13 cellular contexts compared by ENCODE assay signal in the genomic region with DNA sequence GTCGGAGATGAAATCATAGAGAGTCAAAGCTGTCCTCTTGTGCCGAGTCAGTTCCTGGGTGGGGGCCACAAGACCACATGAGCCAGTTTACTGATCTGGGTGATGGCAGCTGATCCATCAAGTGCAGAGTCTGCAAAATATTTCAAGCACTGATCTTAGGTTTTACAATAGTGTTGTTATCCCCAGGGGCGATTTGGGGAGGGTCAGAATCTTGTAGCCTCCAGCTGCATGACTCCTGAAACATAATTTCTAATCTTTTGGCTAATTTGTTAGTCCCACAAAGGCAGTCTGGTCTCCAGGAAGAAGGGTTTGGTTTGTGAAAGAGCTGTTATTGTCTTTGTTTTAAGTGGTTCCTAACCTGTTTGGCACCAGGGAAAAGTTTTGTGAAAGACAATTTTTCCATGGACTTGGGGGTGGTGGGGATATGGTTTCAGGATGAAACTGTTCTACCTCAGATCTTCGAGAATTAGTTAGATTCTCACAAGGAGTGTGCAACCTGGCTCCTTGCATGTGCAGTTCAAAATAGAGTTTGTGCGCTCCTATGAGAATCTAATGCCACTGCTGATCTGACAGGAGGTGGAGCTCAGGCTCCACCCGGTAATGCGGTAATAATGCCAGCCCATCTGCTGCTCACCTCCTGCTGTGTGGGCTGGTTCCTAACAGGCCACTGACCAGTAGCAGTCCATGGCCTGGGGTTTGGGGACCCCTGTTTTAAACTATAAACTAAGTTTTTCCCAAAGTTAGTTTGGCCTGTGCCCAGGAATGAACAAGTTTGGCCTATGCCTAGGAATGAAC. TPM values are rescaled to one million over a fixed set of nuclear protein-coding genes. Genes with fewer than 3 reads are reported as not detected.
A peak's percentile ranks its signal among the peaks of the same experiment; 100 is the strongest.
DNase-seq lines count a peak whose midpoint lies in the region; ATAC-seq and TF ChIP-seq lines count a peak whose summit lies in the region.
"Had no signal": no experiment of that assay in that cellular context is flagged by ENCODE, and none has a peak within 500 bp of the region (broad histone marks: within the 10 kb centered on the region; RNA-seq: fewer than 3 reads in every experiment).

No MANE protein-coding gene starts in this region.

- H3K79me2 ChIP-seq in MM.1S (ENCODE audit: low read length) = peaks cover 95% of the 10 kb centered on the region

- peaks cover 30% of the 10 kb centered on the region for H3K36me3 Mint-ChIP-seq in endothelial cell (ENCODE audit: low read depth, unreplicated experiment)

- no peak overlapping the region for H2AFZ ChIP-seq in MM.1S (ENCODE audit: low read length)

- H3K36me3 ChIP-seq in HEK293 (ENCODE audit: control insufficient read depth in 2 of 2, insufficient read depth in 1 of 2, low read length in 2 of 2) = peaks cover 0 to 4% of the 10 kb centered on the region in 2 experiments; a peak in 1 of 3 replicates
- H3K36me3 ChIP-seq in mucosa of descending colon (ENCODE audit: low read depth) = no peaks in the 10 kb centered on the region
- peaks cover under 1% of the 10 kb centered on the region; the same call in 1 of the 2 replicates for H3K36me3 ChIP-seq in SJCRH30
- no peaks in the 10 kb centered on the region for H3K36me3 ChIP-seq in MM.1S (replicated peaks; ENCODE audit: insufficient read depth, low read length)

- CTCF ChIA-PET in HEK293 (lab: Yijun Ruan, JAX) = no interaction called here

- POLR2A ChIA-PET in HEK293 (lab: Yijun Ruan, JAX) = no interaction called here

- no peaks in the 10 kb centered on the region for H3F3A ChIP-seq in MM.1S (ENCODE audit: insufficient read depth, low read length)

- H3K9me3 ChIP-seq in HEK293 (ENCODE audit: control insufficient read depth, insufficient read depth, low read depth, low read length) (no peaks in the 10 kb centered on the region), mucosa of descending colon (peaks cover 14% of the 10 kb centered on the region), SJCRH30 (replicated peaks) (peaks cover 3% of the 10 kb centered on the region; the same call in 1 of the 2 replicates), MM.1S (replicated peaks; ENCODE audit: insufficient read depth, low read length) (no peaks in the 10 kb centered on the region)

- peak; percentile 91 for ATAC-seq in mucosa of descending colon

- H3K27me3 Mint-ChIP-seq in endothelial cell (ENCODE audit: unreplicated experiment) = peaks cover 2% of the 10 kb centered on the region
- H3K27me3 Mint-ChIP-seq: activated naive CD8-positive, alpha-beta T cell treated with anti-CD3 and anti-CD28 coated beads for 36 hours had no signal

- peaks cover 12% of the 10 kb centered on the region for H3K9me3 Mint-ChIP-seq in endothelial cell (ENCODE audit: unreplicated experiment)

- H3K27ac ChIP-seq in 22Rv1 (0 out of 2 replicates have a peak overlapping the region, but pooled peaks have one; percentile 8), HEK293 (ENCODE audit: extremely low read depth, low read depth, low read length) (no peak overlapping the region), SJCRH30 (no peak overlapping the region), MM.1S (ENCODE audit: low read length) (no peak overlapping the region)

- no peak overlapping the region for H3K4me2 ChIP-seq in MM.1S (ENCODE audit: low read depth, low read length)

- H3K9ac ChIP-seq in MM.1S (ENCODE audit: low read length) = no peak overlapping the region

- TF ChIP-seq CTCF in 22Rv1 (IDR thresholded peaks at IDR 0.05) (no peak), HEK293 (tag by site-specific recombination; IDR thresholded peaks at IDR 0.05) (no peak), endothelial cell (IDR thresholded peaks at IDR 0.05; ENCODE audit: unreplicated experiment) (no peak), mucosa of descending colon (IDR thresholded peaks at IDR 0.05) (no peak), MM.1S (IDR thresholded peaks at IDR 0.05; ENCODE audit: low read length) (no peak)

- no peak overlapping the region for H3K4me3 Mint-ChIP-seq in endothelial cell (ENCODE audit: unreplicated experiment)
- H3K4me3 Mint-ChIP-seq: activated naive CD8-positive, alpha-beta T cell treated with anti-CD3 and anti-CD28 coated beads for 36 hours had no signal

- H3K4me1 Mint-ChIP-seq in endothelial cell (ENCODE audit: unreplicated experiment) = peaks cover 6% of the 10 kb centered on the region

- H3K4me1 ChIP-seq in HEK293 (ENCODE audit: control insufficient read depth, insufficient read depth, low read length) (no peaks in the 10 kb centered on the region), mucosa of descending colon (ENCODE audit: low read depth) (peaks cover 40% of the 10 kb centered on the region), SJCRH30 (no peaks in the 10 kb centered on the region), MM.1S (ENCODE audit: low read length) (no peaks in the 10 kb centered on the region)

- H3K9me2 ChIP-seq in MM.1S (replicated peaks; ENCODE audit: insufficient read depth, low read length) = no peaks in the 10 kb centered on the region

- H4K20me1 ChIP-seq in MM.1S (ENCODE audit: insufficient read depth, low read length) = no peaks in the 10 kb centered on the region

- no peak for DNase-seq in endothelial cell (ENCODE audit: low spot score)
- DNase-seq in mucosa of descending colon = peak in 2 of 3 donors; percentile 57 to 64
- DNase-seq in SJCRH30 = no peak
- no peak for DNase-seq in MM.1S
- DNase-seq in germinal center (ENCODE audit: low spot score) = no peak
- no peak for DNase-seq in Ammon's horn (ENCODE audit: low spot score)
- DNase-seq: activated CD4-positive, alpha-beta T cell treated with anti-CD3 and anti-CD28 coated beads for 1 hour; activated naive CD8-positive, alpha-beta T cell treated with anti-CD3 and anti-CD28 coated beads for 36 hours; effector CD8-positive, alpha-beta T cell; NCI-H1930; posterior cingulate gyrus had no signal

- H3K27ac Mint-ChIP-seq in endothelial cell (ENCODE audit: unreplicated experiment) = peak overlapping the region; percentile 41
- H3K27ac Mint-ChIP-seq: activated naive CD8-positive, alpha-beta T cell treated with anti-CD3 and anti-CD28 coated beads for 36 hours had no signal

- H3K4me3 ChIP-seq in HEK293 (ENCODE audit: low read depth, low read length) = no peak overlapping the region
- no peak overlapping the region for H3K4me3 ChIP-seq in mucosa of descending colon
- H3K4me3 ChIP-seq in SJCRH30 = no peak overlapping the region
- H3K4me3 ChIP-seq in MM.1S (ENCODE audit: low read length) = no peak overlapping the region

- intact Hi-C loops in mucosa of descending colon (cut with DNase I, micrococcal nuclease) = no loop called here

- H3K27me3 ChIP-seq in SJCRH30 = no peaks in the 10 kb centered on the region
- no peaks in the 10 kb centered on the region for H3K27me3 ChIP-seq in MM.1S (replicated peaks; ENCODE audit: insufficient read depth, low read length)

TF ChIP-seq in HEK293, 187 proteins besides CTCF, POLR2A, EP300 and RAD21:
- TF ChIP-seq ZNF843 (tag by site-specific recombination; IDR thresholded peaks at IDR 0.05) (no peak), ZNF654 (tag by site-specific recombination; IDR thresholded peaks at IDR 0.05; ENCODE audit: low read depth) (peak; percentile 5; the same call in 1 of the 2 replicates)

RNA-seq across cellular contexts. Expression of a gene that starts 29.2 kb away (rescaled TPM):
- total RNA-seq in endothelial cell (ENCODE audit: unreplicated experiment) = 31.4 TPM
- total RNA-seq in mucosa of descending colon = 10 to 100 TPM; 53.7 to 70.1 (median 55.0) TPM
- 78.0 and 88.5 TPM in 2 replicates for total RNA-seq in SJCRH30 (2014; rRNA removed; shearing (Covaris generic))

Comparison
In these comparisons a context has a peak if more than half of its experiments do, and no peak if none do; other contexts are left out.
1. DNase-seq: peak in mucosa of descending colon (2 of 3); none in endothelial cell (single experiment), SJCRH30 (0 of 2), MM.1S (single experiment), germinal center (single experiment) and Ammon's horn (single experiment).